Comparison of ENCODE assay signal across 8 cellular contexts in the genomic region with DNA sequence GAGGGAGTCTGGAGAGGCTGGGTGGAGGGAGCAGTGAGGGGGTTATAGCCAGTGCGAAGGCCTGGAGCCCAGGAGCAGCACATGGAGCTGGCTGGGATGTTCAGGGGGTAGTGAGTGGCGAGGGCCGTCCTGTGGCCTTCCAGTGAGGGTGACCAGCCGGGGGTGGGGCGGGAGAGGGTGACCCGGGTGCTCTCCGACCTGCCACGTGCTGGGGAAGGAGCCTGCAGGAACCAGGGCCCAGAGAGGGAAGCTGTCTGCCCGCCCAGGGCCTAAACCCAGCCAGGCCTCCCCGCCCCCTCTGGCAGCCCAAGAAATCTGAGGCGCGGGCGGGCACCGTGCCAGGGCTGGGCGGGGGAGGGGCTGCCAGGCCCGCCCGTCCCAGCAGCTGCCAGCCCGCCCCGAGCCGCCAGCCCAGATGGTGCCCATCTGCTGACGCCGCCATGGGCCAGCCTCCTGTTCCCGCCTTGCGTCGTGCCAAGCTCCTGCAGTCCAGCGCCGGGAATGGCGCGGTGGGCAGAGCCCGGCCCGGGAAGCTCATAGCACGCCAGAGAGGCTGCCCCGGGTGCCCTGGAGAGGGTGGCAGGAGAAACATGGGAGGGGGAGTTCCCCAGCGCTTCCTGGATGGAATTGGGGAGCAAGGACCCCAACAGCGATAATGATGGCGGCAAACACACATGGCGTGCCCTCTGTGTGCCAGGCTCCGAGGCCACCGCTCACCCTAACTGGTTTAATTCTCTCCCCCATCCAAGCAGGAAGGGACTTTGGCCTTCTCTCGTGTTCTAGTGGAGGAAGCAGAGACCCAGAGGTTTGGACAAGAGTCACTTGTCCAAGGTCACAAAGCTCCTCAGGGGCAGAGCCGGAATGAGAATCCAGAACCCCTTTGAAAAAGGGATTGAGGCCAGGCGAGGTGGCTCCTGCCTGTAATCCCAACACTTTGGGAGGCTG. TPM values are rescaled to one million over a fixed set of nuclear protein-coding genes. Genes with fewer than 3 reads are reported as not detected.
DNase-seq lines count a peak whose midpoint lies in the region; ATAC-seq and TF ChIP-seq lines count a peak whose summit lies in the region.

No MANE protein-coding gene starts in this region.

- H3K27ac ChIP-seq in right atrium auricular region (peak overlapping the region; percentile 91 to 99), stomach (peak overlapping the region; percentile 82 to 100 (median 88))

- TF ChIP-seq CTCF in right atrium auricular region (IDR thresholded peaks at IDR 0.05) (peak in 1 of 2 donors; percentile 14), stomach (IDR thresholded peaks at IDR 0.05) (peak in 1 of 7 experiments; percentile 24)

- H3K4me3 ChIP-seq in right atrium auricular region = no peak overlapping the region
- peak overlapping the region in 1 of 4 donors; percentile 23 for H3K4me3 ChIP-seq in stomach

- no peaks in the 10 kb centered on the region for H3K36me3 Mint-ChIP-seq in activated CD4-positive, alpha-beta T cell treated with anti-CD3 and anti-CD28 coated beads, Interleukin-2, amount 10 ng/mL, durations not matched to agents 7 days and 5 days (ENCODE audit: low read depth)

- no peak overlapping the region for H3K27ac Mint-ChIP-seq in activated CD4-positive, alpha-beta T cell treated with anti-CD3 and anti-CD28 coated beads, Interleukin-2, amount 10 ng/mL, durations not matched to agents 7 days and 5 days

- H3K4me1 ChIP-seq in right atrium auricular region (peaks cover 0 to 80% of the 10 kb centered on the region in 2 donors), stomach (peaks cover 75 to 92% (median 85%) of the 10 kb centered on the region in 4 donors)

- H3K9me3 ChIP-seq in right atrium auricular region (no peaks in the 10 kb centered on the region), stomach (no peaks in the 10 kb centered on the region)

- H3K27me3 Mint-ChIP-seq in activated CD4-positive, alpha-beta T cell treated with anti-CD3 and anti-CD28 coated beads, Interleukin-2, amount 10 ng/mL, durations not matched to agents 7 days and 5 days = no peaks in the 10 kb centered on the region

- intact Hi-C loops in stomach (cut with DNase I; ENCODE audit: low total_unique reads) = no loop called here

- H3K4me3 Mint-ChIP-seq in activated CD4-positive, alpha-beta T cell treated with anti-CD3 and anti-CD28 coated beads, Interleukin-2, amount 10 ng/mL, durations not matched to agents 7 days and 5 days = no peak overlapping the region

- H3K4me1 Mint-ChIP-seq in activated CD4-positive, alpha-beta T cell treated with anti-CD3 and anti-CD28 coated beads, Interleukin-2, amount 10 ng/mL, durations not matched to agents 7 days and 5 days = peaks cover 15% of the 10 kb centered on the region

- no peak for ATAC-seq in activated CD4-positive, CD25-positive, alpha-beta regulatory T cell treated with anti-CD3 and anti-CD28 coated beads, Interleukin-2, amount 50 U/mL, for 24 hours
- ATAC-seq in HG03045 (IDR thresholded peaks at IDR 0.05; ENCODE audit: unreplicated experiment) = no peak

- CTCF ChIA-PET in activated CD4-positive, alpha-beta T cell treated with anti-CD3 and anti-CD28 coated beads, Interleukin-2, amount 10 ng/mL, durations not matched to agents 7 days and 5 days (lab: Charles Lee) = interaction anchor here (0.8 kb wide), 1 partner anchor 33 kb away, joined by 3 read pairs; no protein-coding TSS in a partner anchor

- H3K9me3 Mint-ChIP-seq in activated CD4-positive, alpha-beta T cell treated with anti-CD3 and anti-CD28 coated beads, Interleukin-2, amount 10 ng/mL, durations not matched to agents 7 days and 5 days = no peaks in the 10 kb centered on the region

- WGBS in stomach, 5 donors = 20 to 48% (median 23%) methylated on average over 38 to 42 of the region's 42 CpGs

- H3K27me3 ChIP-seq in right atrium auricular region (no peaks in the 10 kb centered on the region), stomach (no peaks in the 10 kb centered on the region)

- TF ChIP-seq POLR2A in stomach (IDR thresholded peaks at IDR 0.05) = no peak

- peak; percentile 48 for TF ChIP-seq EP300 in stomach (IDR thresholded peaks at IDR 0.05)

- DNase-seq in H4 (ENCODE audit: low spot score) = peak; percentile 91
- peak; percentile 47 for DNase-seq in T1000 (lab: John Stamatoyannopoulos, UW)
- peak; percentile 84 for DNase-seq in right atrium auricular region (ENCODE audit: low spot score)
- peak; percentile 93 for DNase-seq in stomach
- DNase-seq in activated CD8-positive, alpha-beta memory T cell treated with anti-CD3 and anti-CD28 coated beads, Interleukin-2, amount 50 U/mL, for 48 hours = no peak
- DNase-seq in activated CD4-positive, alpha-beta T cell treated with anti-CD3 and anti-CD28 coated beads, Interleukin-2, amount 10 ng/mL, durations not matched to agents 7 days and 5 days = no peak

- POLR2A ChIA-PET in activated CD4-positive, alpha-beta T cell treated with anti-CD3 and anti-CD28 coated beads, Interleukin-2, amount 10 ng/mL, durations not matched to agents 7 days and 5 days (lab: Charles Lee) = no interaction called here

- H3K36me3 ChIP-seq in right atrium auricular region = peaks cover under 1% of the 10 kb centered on the region
- peaks cover 8 to 40% (median 38%) of the 10 kb centered on the region in 4 donors for H3K36me3 ChIP-seq in stomach

RNA-seq across cellular contexts. Expression of gene NFIC, which starts 21.5 kb away (rescaled TPM):
- total RNA-seq in H4 (2014; rRNA removed; shearing (Covaris generic)) = 19.8 and 20.0 TPM in 2 replicates
- total RNA-seq in right atrium auricular region (100 to 1,000 TPM; 111 to 196 TPM), stomach (100 to 1,000 TPM in 2 of 5 donors, 10 to 100 TPM in 3; 32.3 to 251 (median 94.2) TPM)
- polyA plus RNA-seq in stomach = 10 to 100 TPM; 16.7 to 61.5 (median 34.2) TPM
- 10 to 100 TPM; 14.2 TPM for total RNA-seq in activated CD4-positive, alpha-beta T cell treated with anti-CD3 and anti-CD28 coated beads, Interleukin-2, amount 10 ng/mL, durations not matched to agents 7 days and 5 days

Comparison
In these comparisons a context has a peak if more than half of its experiments do, and no peak if none do; other contexts are left out.
1. DNase-seq: peak in H4 (single experiment), T1000 (single experiment), right atrium auricular region (single experiment) and stomach (single experiment); none in activated CD8-positive, alpha-beta memory T cell treated with anti-CD3 and anti-CD28 coated beads, Interleukin-2, amount 50 U/mL, for 48 hours (single experiment) and activated CD4-positive, alpha-beta T cell treated with anti-CD3 and anti-CD28 coated beads, Interleukin-2, amount 10 ng/mL, durations not matched to agents 7 days and 5 days (single experiment).